Comparison of ENCODE assay signal across 1 cellular context in the genomic region with DNA sequence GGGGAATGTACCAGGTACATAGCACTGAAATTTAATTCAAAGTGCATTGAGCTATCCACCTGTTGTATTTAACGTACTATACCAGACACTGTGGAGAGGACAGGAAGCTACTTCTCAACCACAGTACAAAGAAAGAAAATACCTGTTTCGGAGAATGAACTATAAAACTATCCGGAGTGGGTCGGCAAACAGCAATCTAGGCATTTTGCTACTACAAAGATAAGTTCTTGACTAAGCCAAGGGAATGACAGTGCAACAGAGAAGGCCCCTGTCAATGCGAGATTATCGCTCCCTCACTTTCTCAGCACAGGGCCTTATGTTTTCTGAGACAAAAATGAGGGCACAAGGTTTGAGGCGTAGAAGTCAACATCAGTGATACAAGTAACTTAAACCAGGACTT.
A peak's percentile ranks its signal among the peaks of the same experiment; 100 is the strongest.
TF ChIP-seq lines count a peak whose summit lies in the region.

No MANE protein-coding gene starts in this region.

TF ChIP-seq in K562, 482 proteins besides CTCF, POLR2A, EP300 and RAD21 (continued from another document):
- TF ChIP-seq, protein P1, sequence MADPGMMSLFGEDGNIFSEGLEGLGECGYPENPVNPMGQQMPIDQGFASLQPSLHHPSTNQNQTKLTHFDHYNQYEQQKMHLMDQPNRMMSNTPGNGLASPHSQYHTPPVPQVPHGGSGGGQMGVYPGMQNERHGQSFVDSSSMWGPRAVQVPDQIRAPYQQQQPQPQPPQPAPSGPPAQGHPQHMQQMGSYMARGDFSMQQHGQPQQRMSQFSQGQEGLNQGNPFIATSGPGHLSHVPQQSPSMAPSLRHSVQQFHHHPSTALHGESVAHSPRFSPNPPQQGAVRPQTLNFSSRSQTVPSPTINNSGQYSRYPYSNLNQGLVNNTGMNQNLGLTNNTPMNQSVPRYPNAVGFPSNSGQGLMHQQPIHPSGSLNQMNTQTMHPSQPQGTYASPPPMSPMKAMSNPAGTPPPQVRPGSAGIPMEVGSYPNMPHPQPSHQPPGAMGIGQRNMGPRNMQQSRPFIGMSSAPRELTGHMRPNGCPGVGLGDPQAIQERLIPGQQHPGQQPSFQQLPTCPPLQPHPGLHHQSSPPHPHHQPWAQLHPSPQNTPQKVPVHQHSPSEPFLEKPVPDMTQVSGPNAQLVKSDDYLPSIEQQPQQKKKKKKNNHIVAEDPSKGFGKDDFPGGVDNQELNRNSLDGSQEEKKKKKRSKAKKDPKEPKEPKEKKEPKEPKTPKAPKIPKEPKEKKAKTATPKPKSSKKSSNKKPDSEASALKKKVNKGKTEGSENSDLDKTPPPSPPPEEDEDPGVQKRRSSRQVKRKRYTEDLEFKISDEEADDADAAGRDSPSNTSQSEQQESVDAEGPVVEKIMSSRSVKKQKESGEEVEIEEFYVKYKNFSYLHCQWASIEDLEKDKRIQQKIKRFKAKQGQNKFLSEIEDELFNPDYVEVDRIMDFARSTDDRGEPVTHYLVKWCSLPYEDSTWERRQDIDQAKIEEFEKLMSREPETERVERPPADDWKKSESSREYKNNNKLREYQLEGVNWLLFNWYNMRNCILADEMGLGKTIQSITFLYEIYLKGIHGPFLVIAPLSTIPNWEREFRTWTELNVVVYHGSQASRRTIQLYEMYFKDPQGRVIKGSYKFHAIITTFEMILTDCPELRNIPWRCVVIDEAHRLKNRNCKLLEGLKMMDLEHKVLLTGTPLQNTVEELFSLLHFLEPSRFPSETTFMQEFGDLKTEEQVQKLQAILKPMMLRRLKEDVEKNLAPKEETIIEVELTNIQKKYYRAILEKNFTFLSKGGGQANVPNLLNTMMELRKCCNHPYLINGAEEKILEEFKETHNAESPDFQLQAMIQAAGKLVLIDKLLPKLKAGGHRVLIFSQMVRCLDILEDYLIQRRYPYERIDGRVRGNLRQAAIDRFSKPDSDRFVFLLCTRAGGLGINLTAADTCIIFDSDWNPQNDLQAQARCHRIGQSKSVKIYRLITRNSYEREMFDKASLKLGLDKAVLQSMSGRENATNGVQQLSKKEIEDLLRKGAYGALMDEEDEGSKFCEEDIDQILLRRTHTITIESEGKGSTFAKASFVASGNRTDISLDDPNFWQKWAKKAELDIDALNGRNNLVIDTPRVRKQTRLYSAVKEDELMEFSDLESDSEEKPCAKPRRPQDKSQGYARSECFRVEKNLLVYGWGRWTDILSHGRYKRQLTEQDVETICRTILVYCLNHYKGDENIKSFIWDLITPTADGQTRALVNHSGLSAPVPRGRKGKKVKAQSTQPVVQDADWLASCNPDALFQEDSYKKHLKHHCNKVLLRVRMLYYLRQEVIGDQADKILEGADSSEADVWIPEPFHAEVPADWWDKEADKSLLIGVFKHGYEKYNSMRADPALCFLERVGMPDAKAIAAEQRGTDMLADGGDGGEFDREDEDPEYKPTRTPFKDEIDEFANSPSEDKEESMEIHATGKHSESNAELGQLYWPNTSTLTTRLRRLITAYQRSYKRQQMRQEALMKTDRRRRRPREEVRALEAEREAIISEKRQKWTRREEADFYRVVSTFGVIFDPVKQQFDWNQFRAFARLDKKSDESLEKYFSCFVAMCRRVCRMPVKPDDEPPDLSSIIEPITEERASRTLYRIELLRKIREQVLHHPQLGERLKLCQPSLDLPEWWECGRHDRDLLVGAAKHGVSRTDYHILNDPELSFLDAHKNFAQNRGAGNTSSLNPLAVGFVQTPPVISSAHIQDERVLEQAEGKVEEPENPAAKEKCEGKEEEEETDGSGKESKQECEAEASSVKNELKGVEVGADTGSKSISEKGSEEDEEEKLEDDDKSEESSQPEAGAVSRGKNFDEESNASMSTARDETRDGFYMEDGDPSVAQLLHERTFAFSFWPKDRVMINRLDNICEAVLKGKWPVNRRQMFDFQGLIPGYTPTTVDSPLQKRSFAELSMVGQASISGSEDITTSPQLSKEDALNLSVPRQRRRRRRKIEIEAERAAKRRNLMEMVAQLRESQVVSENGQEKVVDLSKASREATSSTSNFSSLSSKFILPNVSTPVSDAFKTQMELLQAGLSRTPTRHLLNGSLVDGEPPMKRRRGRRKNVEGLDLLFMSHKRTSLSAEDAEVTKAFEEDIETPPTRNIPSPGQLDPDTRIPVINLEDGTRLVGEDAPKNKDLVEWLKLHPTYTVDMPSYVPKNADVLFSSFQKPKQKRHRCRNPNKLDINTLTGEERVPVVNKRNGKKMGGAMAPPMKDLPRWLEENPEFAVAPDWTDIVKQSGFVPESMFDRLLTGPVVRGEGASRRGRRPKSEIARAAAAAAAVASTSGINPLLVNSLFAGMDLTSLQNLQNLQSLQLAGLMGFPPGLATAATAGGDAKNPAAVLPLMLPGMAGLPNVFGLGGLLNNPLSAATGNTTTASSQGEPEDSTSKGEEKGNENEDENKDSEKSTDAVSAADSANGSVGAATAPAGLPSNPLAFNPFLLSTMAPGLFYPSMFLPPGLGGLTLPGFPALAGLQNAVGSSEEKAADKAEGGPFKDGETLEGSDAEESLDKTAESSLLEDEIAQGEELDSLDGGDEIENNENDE (IDR thresholded peaks at IDR 0.05; ENCODE audit: low read depth, low read length): no peak
- TF ChIP-seq ZNF707 (CRISPR knock-in tag; conservative IDR thresholded peaks at IDR 0.05) (no peak), EHMT2 (IDR thresholded peaks at IDR 0.05) (0 out of 2 replicates have a peak, but pooled peaks have one; percentile 23), ZNF408 (CRISPR knock-in tag; IDR thresholded peaks at IDR 0.05; ENCODE audit: low read depth) (no peak), XRCC4 (IDR thresholded peaks at IDR 0.05; ENCODE audit: extremely low read depth, insufficient read depth, insufficient read length) (no peak), GATAD2A (IDR thresholded peaks at IDR 0.05) (no peak), MTA2 (IDR thresholded peaks at IDR 0.05; ENCODE audit: low read depth) (peak; percentile 49), POLR2AphosphoS5 (IDR thresholded peaks at IDR 0.05; ENCODE audit: control insufficient read depth, insufficient read depth, low read depth, low read length) (peak; percentile 67; the same call in 1 of the 2 replicates), CC2D1A (IDR thresholded peaks at IDR 0.05) (peak; percentile 20; the same call in 1 of the 2 replicates), KLF16 (IDR thresholded peaks at IDR 0.05) (peak; percentile 14; the same call in 1 of the 2 replicates), ZSCAN29 (IDR thresholded peaks at IDR 0.05) (peak; percentile 94), ZNF197 (CRISPR knock-in tag; IDR thresholded peaks at IDR 0.05; ENCODE audit: low read depth) (no peak), JUND (IDR thresholded peaks at IDR 0.05; ENCODE audit: borderline replicate concordance, low read depth, low read length) (peak; percentile 33; the same call in 1 of the 2 replicates), JUND (tag; IDR thresholded peaks at IDR 0.05; ENCODE audit: borderline replicate concordance, low read depth, low read length) (no peak), L3MBTL2 (IDR thresholded peaks at IDR 0.05) (peak; percentile 35; the same call in 1 of the 2 replicates), DPF2 (IDR thresholded peaks at IDR 0.05) (peak; percentile 83; the same call in 1 of the 2 replicates), MAFF (IDR thresholded peaks at IDR 0.05; ENCODE audit: low read length) (peak; percentile 57; the same call in 1 of the 2 replicates), MAFK (IDR thresholded peaks at IDR 0.05; ENCODE audit: low read length) (0 out of 2 replicates have a peak, but pooled peaks have one; percentile 33), SMARCA4 (IDR thresholded peaks at IDR 0.05) (peak; percentile 85), RFX1 (IDR thresholded peaks at IDR 0.05) (no peak), NR2C2 (CRISPR knock-in tag; IDR thresholded peaks at IDR 0.05) (no peak), NR2C2 (tag; IDR thresholded peaks at IDR 0.05) (no peak), CBFA2T3 (IDR thresholded peaks at IDR 0.05) (peak; percentile 92)
- TF ChIP-seq, protein P2, sequence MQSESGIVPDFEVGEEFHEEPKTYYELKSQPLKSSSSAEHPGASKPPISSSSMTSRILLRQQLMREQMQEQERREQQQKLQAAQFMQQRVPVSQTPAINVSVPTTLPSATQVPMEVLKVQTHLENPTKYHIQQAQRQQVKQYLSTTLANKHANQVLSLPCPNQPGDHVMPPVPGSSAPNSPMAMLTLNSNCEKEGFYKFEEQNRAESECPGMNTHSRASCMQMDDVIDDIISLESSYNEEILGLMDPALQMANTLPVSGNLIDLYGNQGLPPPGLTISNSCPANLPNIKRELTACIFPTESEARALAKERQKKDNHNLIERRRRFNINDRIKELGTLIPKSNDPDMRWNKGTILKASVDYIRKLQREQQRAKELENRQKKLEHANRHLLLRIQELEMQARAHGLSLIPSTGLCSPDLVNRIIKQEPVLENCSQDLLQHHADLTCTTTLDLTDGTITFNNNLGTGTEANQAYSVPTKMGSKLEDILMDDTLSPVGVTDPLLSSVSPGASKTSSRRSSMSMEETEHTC (IDR thresholded peaks at IDR 0.05): no peak
- TF ChIP-seq, protein P3, sequence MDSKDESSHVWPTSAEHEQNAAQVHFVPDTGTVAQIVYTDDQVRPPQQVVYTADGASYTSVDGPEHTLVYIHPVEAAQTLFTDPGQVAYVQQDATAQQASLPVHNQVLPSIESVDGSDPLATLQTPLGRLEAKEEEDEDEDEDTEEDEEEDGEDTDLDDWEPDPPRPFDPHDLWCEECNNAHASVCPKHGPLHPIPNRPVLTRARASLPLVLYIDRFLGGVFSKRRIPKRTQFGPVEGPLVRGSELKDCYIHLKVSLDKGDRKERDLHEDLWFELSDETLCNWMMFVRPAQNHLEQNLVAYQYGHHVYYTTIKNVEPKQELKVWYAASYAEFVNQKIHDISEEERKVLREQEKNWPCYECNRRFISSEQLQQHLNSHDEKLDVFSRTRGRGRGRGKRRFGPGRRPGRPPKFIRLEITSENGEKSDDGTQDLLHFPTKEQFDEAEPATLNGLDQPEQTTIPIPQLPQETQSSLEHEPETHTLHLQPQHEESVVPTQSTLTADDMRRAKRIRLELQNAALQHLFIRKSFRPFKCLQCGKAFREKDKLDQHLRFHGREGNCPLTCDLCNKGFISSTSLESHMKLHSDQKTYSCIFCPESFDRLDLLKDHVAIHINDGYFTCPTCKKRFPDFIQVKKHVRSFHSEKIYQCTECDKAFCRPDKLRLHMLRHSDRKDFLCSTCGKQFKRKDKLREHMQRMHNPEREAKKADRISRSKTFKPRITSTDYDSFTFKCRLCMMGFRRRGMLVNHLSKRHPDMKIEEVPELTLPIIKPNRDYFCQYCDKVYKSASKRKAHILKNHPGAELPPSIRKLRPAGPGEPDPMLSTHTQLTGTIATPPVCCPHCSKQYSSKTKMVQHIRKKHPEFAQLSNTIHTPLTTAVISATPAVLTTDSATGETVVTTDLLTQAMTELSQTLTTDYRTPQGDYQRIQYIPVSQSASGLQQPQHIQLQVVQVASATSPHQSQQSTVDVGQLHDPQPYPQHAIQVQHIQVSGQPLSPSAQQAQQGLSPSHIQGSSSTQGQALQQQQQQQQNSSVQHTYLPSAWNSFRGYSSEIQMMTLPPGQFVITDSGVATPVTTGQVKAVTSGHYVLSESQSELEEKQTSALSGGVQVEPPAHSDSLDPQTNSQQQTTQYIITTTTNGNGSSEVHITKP (IDR thresholded peaks at IDR 0.05; ENCODE audit: partially characterized antibody): peak; percentile 35
- TF ChIP-seq, protein P4, sequence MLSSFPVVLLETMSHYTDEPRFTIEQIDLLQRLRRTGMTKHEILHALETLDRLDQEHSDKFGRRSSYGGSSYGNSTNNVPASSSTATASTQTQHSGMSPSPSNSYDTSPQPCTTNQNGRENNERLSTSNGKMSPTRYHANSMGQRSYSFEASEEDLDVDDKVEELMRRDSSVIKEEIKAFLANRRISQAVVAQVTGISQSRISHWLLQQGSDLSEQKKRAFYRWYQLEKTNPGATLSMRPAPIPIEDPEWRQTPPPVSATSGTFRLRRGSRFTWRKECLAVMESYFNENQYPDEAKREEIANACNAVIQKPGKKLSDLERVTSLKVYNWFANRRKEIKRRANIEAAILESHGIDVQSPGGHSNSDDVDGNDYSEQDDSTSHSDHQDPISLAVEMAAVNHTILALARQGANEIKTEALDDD (IDR thresholded peaks at IDR 0.05): peak; percentile 75
- TF ChIP-seq, protein P5, sequence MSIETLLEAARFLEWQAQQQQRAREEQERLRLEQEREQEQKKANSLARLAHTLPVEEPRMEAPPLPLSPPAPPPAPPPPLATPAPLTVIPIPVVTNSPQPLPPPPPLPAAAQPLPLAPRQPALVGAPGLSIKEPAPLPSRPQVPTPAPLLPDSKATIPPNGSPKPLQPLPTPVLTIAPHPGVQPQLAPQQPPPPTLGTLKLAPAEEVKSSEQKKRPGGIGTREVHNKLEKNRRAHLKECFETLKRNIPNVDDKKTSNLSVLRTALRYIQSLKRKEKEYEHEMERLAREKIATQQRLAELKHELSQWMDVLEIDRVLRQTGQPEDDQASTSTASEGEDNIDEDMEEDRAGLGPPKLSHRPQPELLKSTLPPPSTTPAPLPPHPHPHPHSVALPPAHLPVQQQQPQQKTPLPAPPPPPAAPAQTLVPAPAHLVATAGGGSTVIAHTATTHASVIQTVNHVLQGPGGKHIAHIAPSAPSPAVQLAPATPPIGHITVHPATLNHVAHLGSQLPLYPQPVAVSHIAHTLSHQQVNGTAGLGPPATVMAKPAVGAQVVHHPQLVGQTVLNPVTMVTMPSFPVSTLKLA (conservative IDR thresholded peaks at IDR 0.05): 0 out of 4 replicates have a peak, but pooled peaks of 1 of the 2 experiments have one; percentile 19
